ENCODE assay signal across 1 cellular context in genomic region chr11:120391297-120391696, GRCh38.
A peak's percentile ranks its signal among the peaks of the same experiment; 100 is the strongest.
TF ChIP-seq lines count a peak whose summit lies in the region.

No MANE protein-coding gene starts in this region.

TF ChIP-seq in HepG2, 621 proteins besides CTCF, POLR2A, EP300 and RAD21 (continued from another document and continues in another):
- no peak for TF ChIP-seq SOX6 (IDR thresholded peaks at IDR 0.05)
- TF ChIP-seq SOX6 (CRISPR knock-in tag; IDR thresholded peaks at IDR 0.05): peak; percentile 53; the same call in 1 of the 2 replicates
- no peak for TF ChIP-seq DMAP1 (CRISPR knock-in tag; IDR thresholded peaks at IDR 0.05)
- TF ChIP-seq ZNF644 (CRISPR knock-in tag; IDR thresholded peaks at IDR 0.05; ENCODE audit: low read depth): peak; percentile 76
- TF ChIP-seq ZBTB26 (CRISPR knock-in tag; IDR thresholded peaks at IDR 0.05; ENCODE audit: borderline replicate concordance): no peak
- no peak for TF ChIP-seq ZBTB10 (CRISPR knock-in tag; IDR thresholded peaks at IDR 0.05; ENCODE audit: borderline replicate concordance)
- no peak for TF ChIP-seq ZNF235 (CRISPR knock-in tag; IDR thresholded peaks at IDR 0.05; ENCODE audit: borderline replicate concordance)
- TF ChIP-seq ARID2 (CRISPR knock-in tag; IDR thresholded peaks at IDR 0.05; ENCODE audit: borderline replicate concordance): no peak
- TF ChIP-seq ZNF468 (CRISPR knock-in tag; IDR thresholded peaks at IDR 0.05): no peak
- no peak for TF ChIP-seq E2F2 (CRISPR knock-in tag; IDR thresholded peaks at IDR 0.05; ENCODE audit: borderline replicate concordance)
- no peak for TF ChIP-seq ZNF761 (CRISPR knock-in tag; conservative IDR thresholded peaks at IDR 0.05)
- TF ChIP-seq KAT2B (IDR thresholded peaks at IDR 0.05; ENCODE audit: borderline replicate concordance, low read depth, low read length): no peak
- TF ChIP-seq DRAP1 (CRISPR knock-in tag; IDR thresholded peaks at IDR 0.05): peak; percentile 64
- TF ChIP-seq RORA (CRISPR knock-in tag; IDR thresholded peaks at IDR 0.05): no peak
- no peak for TF ChIP-seq ZNF256 (CRISPR knock-in tag; conservative IDR thresholded peaks at IDR 0.05)
- no peak for TF ChIP-seq ZNF510 (CRISPR knock-in tag; IDR thresholded peaks at IDR 0.05; ENCODE audit: low read depth)
- peak; percentile 25; the same call in 1 of the 2 replicates for TF ChIP-seq FOXA3 (CRISPR knock-in tag; IDR thresholded peaks at IDR 0.05)
- peak; percentile 48 for TF ChIP-seq MAFF (IDR thresholded peaks at IDR 0.05; ENCODE audit: low read depth, low read length)
- TF ChIP-seq NFIC (IDR thresholded peaks at IDR 0.05; ENCODE audit: low read length): peak; percentile 48; the same call in 1 of the 2 replicates
- no peak for TF ChIP-seq MYNN (CRISPR knock-in tag; IDR thresholded peaks at IDR 0.05; ENCODE audit: low read depth)
- no peak for TF ChIP-seq WIZ (CRISPR knock-in tag; IDR thresholded peaks at IDR 0.05)
- TF ChIP-seq MXD3 (CRISPR knock-in tag; IDR thresholded peaks at IDR 0.05): no peak
- TF ChIP-seq JDP2 (CRISPR knock-in tag; IDR thresholded peaks at IDR 0.05; ENCODE audit: borderline replicate concordance): no peak
- no peak for TF ChIP-seq ZNF33A (CRISPR knock-in tag; IDR thresholded peaks at IDR 0.05; ENCODE audit: borderline replicate concordance)
- peak; percentile 30; the same call in 1 of the 2 replicates for TF ChIP-seq RBFOX2 (IDR thresholded peaks at IDR 0.05; ENCODE audit: low read depth, low read length)
- no peak for TF ChIP-seq ZBTB14 (CRISPR knock-in tag; IDR thresholded peaks at IDR 0.05)
- TF ChIP-seq TOE1 (CRISPR knock-in tag; IDR thresholded peaks at IDR 0.05): no peak
- TF ChIP-seq HNRNPUL1 (IDR thresholded peaks at IDR 0.05; ENCODE audit: low read depth, low read length): no peak
- TF ChIP-seq TEAD3 (CRISPR knock-in tag; optimal IDR thresholded peaks at IDR 0.05; ENCODE audit: borderline replicate concordance): peak; percentile 41
- TF ChIP-seq SIX4 (CRISPR knock-in tag; IDR thresholded peaks at IDR 0.05): no peak
- TF ChIP-seq SOX5 (CRISPR knock-in tag; IDR thresholded peaks at IDR 0.05; ENCODE audit: borderline replicate concordance): peak; percentile 38; the same call in 1 of the 2 replicates
- no peak for TF ChIP-seq CHCHD3 (CRISPR knock-in tag; IDR thresholded peaks at IDR 0.05)
- no peak for TF ChIP-seq ZNF546 (CRISPR knock-in tag; conservative IDR thresholded peaks at IDR 0.05)
- no peak for TF ChIP-seq ARNT (IDR thresholded peaks at IDR 0.05)
- no peak for TF ChIP-seq RERE (CRISPR knock-in tag; IDR thresholded peaks at IDR 0.05; ENCODE audit: low read depth)
- no peak for TF ChIP-seq ZUFSP (CRISPR knock-in tag; IDR thresholded peaks at IDR 0.05; ENCODE audit: borderline replicate concordance)
- TF ChIP-seq ZNF414 (CRISPR knock-in tag; IDR thresholded peaks at IDR 0.05): no peak
- no peak for TF ChIP-seq NFKBIZ (CRISPR knock-in tag; IDR thresholded peaks at IDR 0.05)
- no peak for TF ChIP-seq ZNF337 (CRISPR knock-in tag; IDR thresholded peaks at IDR 0.05; ENCODE audit: borderline replicate concordance, low read depth)
- no peak for TF ChIP-seq RAD51 (IDR thresholded peaks at IDR 0.05; ENCODE audit: borderline replicate concordance)
- no peak for TF ChIP-seq ZNF326 (CRISPR knock-in tag; IDR thresholded peaks at IDR 0.05; ENCODE audit: borderline replicate concordance)
- TF ChIP-seq ZSCAN29 (CRISPR knock-in tag; conservative IDR thresholded peaks at IDR 0.05): no peak
- no peak for TF ChIP-seq AGO1 (IDR thresholded peaks at IDR 0.05; ENCODE audit: low read depth, low read length, poor library complexity, severe bottlenecking)
- TF ChIP-seq RFX1 (IDR thresholded peaks at IDR 0.05): no peak
- TF ChIP-seq GABPA (IDR thresholded peaks at IDR 0.05; ENCODE audit: low read depth, low read length): no peak
- TF ChIP-seq GABPA (CRISPR knock-in tag; IDR thresholded peaks at IDR 0.05; ENCODE audit: low read depth): no peak
- TF ChIP-seq DZIP1 (CRISPR knock-in tag; IDR thresholded peaks at IDR 0.05): no peak
